ENCODE assay signal across 8 cellular contexts in the genomic region with DNA sequence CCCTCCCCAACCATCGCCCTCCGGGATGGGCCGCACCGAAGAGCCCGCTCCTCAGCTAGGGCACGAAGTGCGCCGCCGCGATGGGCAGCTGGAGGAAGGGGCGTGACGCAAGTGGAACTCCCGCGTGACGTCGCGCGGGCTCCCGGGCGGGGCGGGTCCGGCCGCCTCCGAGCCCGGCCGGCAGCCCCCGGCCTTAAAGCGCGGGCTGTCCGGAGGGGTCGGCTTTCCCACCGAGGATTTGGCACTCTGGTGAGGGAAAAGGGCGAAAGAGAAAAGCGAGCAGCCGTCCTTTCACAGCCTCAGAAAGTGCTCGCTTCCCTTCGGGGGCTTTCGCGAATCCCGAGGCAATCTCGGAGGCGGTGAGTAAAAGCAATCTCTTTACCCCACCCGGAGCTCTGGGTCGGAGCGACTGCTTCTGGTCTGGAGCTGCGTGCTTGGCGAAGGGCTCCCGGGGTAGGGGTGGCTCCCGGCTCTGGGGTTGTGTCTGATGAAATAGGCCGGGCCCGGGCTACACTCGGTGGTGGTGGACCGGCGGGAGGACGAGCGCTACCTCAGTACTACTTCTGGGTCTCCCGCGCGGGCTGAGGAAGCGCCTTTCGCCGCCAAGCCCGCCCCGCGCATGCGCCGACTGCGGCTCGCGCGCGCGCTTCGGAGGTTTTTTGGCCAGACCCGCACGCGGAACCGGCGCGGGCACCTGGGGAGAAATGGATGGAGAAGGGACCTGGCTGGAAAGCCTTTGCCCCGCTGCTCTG. TPM values are rescaled to one million over a fixed set of nuclear protein-coding genes. Genes with fewer than 3 reads are reported as not detected.
A peak's percentile ranks its signal among the peaks of the same experiment; 100 is the strongest.
DNase-seq lines count a peak whose midpoint lies in the region; ATAC-seq, FAIRE-seq and TF ChIP-seq lines count a peak whose summit lies in the region.

RBBP8 (plus strand) TSS at position 123 of the 752 bp plus-strand sequence. CDS start 3,524 bp downstream, outside the sequence.

- peak; percentile 77 for ATAC-seq in HG02852 (IDR thresholded peaks at IDR 0.05; ENCODE audit: unreplicated experiment)
- peak; percentile 98 for ATAC-seq in left ventricle myocardium superior

- DNase-seq in NCI-H146 (lab: John Stamatoyannopoulos, UW) (peak; percentile 97), T-helper 2 cell (peak; percentile 68 to 88 (median 76)), left ventricle myocardium superior (peak; percentile 92), pulmonary artery endothelial cell (ENCODE audit: low read depth, low spot score) (peak; percentile 30), urothelium cell line (ENCODE audit: low spot score) (peak; percentile 94)

- peak within 1 kb of the TSS; percentile 80 for H3K27ac ChIP-seq in angular gyrus (ENCODE audit: low read depth, low read length)

- peak; percentile 61 for FAIRE-seq in urothelium cell line (lab: Jason Lieb, UNC)

- TF ChIP-seq POLR2A in GM15510 (IDR thresholded peaks at IDR 0.05; ENCODE audit: borderline replicate concordance, extremely low read depth, insufficient read length) = peak; percentile 72

- intact Hi-C loops in left ventricle myocardium superior (cut with micrococcal nuclease) = loop anchor here (5.0 kb wide), 1 partner anchor 49 kb away; no protein-coding TSS in a partner anchor

RNA-seq across cellular contexts. Expression of gene RBBP8, which starts in this region (rescaled TPM):
- total RNA-seq in left ventricle myocardium superior (6.1 TPM), pulmonary artery endothelial cell (12.5 and 15.2 TPM in 2 replicates)

Comparison
In these comparisons a context has a peak if more than half of its experiments do, and no peak if none do; other contexts are left out.
1. Peak in every context shown above with its lines: DNase-seq, ATAC-seq and H3K27ac ChIP-seq.
2. DNase-seq: peak in every context shown above with its lines; median percentile 97 in NCI-H146; 94 in urothelium cell line; 92 in left ventricle myocardium superior; 76 in T-helper 2 cell; 30 in pulmonary artery endothelial cell.